9 cellular contexts compared by ENCODE assay signal in the genomic region with DNA sequence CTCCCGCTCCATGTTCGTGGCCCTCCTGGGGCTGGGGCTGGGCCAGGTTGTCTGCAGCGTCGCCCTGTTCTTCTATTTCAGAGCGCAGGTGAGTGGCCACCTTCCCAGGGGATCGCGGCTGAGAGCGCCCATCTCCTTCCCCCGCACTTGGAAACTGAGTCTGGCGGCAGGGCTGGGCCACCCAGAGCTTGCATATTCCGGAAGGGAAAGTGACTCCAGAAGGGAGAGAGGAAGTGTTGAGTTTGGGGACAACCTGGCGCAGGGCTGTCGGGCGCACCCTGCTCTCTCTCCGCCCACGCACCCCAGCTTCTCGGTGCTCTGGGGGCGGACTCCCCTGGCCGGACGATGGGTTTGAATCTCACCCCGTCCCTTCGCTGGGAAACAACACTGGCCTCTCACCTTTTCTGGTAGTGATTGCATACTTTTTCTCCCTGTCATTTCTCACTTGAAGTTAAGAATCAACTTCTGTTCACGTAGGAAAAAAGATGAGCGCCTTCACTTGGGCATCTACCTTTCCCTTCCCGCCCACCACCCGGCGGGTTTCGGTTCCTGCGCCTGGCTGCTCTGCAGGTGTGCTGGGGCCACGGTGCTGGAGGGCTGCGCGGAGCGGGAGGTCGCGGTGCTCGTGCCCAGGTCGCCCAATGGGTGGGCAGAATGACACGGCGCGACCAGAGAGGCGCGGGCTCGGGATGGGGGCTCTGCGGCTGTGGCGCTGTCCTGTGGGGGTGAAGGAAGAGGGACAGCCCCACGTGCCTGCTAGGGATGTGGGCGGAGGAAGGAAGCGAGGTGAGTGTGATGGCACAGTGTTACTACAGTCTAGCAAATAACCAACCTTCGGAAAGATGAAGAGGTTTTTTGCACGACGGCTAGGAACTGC. TPM values are rescaled to one million over a fixed set of nuclear protein-coding genes. Genes with fewer than 3 reads are reported as not detected.
DNase-seq lines count a peak whose midpoint lies in the region; ATAC-seq and TF ChIP-seq lines count a peak whose summit lies in the region.
"Had no signal": no experiment of that assay in that cellular context is flagged by ENCODE, and none has a peak within 500 bp of the region (broad histone marks: within the 10 kb centered on the region; RNA-seq: fewer than 3 reads in every experiment).

No MANE protein-coding gene starts in this region.

- no peak for TF ChIP-seq RAD21 in neural cell (conservative IDR thresholded peaks at IDR 0.05)

- TF ChIP-seq EP300 in neural cell (conservative IDR thresholded peaks at IDR 0.05; ENCODE audit: poor library complexity, severe bottlenecking): no peak

- no peak overlapping the region for H2AFZ ChIP-seq in neural cell (ENCODE audit: low read depth, low read length)

- H3K9ac ChIP-seq in neural cell (ENCODE audit: low read length): no peak overlapping the region

- POLR2A ChIA-PET in HEK293 (lab: Yijun Ruan, JAX): no interaction called here

- H3K4me3 ChIP-seq in HEK293 (ENCODE audit: low read depth, low read length) (peak overlapping the region; percentile 38), choroid plexus epithelial cell (ENCODE audit: low read depth, low read length) (peak overlapping the region; percentile 70), neural cell (ENCODE audit: low read length) (peak overlapping the region; percentile 54), urinary bladder (ENCODE audit: low read depth, low read length) (peak overlapping the region; percentile 40)

- no peaks in the 10 kb centered on the region for H3K79me2 ChIP-seq in neural cell (replicated peaks; ENCODE audit: insufficient read depth, low read length)

- TF ChIP-seq CTCF in HEK293 (tag by site-specific recombination; IDR thresholded peaks at IDR 0.05) (no peak), choroid plexus epithelial cell (conservative IDR thresholded peaks at IDR 0.05; ENCODE audit: low read depth, low read length) (no peak), neural cell (IDR thresholded peaks at IDR 0.05; ENCODE audit: poor library complexity, severe bottlenecking) (no peak)

- no peak overlapping the region for H3K27ac ChIP-seq in HEK293 (ENCODE audit: extremely low read depth, low read depth, low read length)
- H3K27ac ChIP-seq in neural cell (ENCODE audit: low read length): no peak overlapping the region
- no peak overlapping the region for H3K27ac ChIP-seq in urinary bladder (ENCODE audit: low read depth)

- no peaks in the 10 kb centered on the region for H3K4me1 ChIP-seq in HEK293 (ENCODE audit: control insufficient read depth, insufficient read depth, low read length)
- no peaks in the 10 kb centered on the region for H3K4me1 ChIP-seq in urinary bladder (ENCODE audit: insufficient read depth)

- no peaks in the 10 kb centered on the region for H3F3A ChIP-seq in neural cell (ENCODE audit: insufficient read depth, low read length, poor library complexity, severe bottlenecking)

- H3K36me3 ChIP-seq in HEK293 (ENCODE audit: control insufficient read depth in 2 of 2, insufficient read depth in 1 of 2, low read length in 2 of 2): no peaks in the 10 kb centered on the region
- H3K36me3 ChIP-seq in neural cell (ENCODE audit: insufficient read depth, low read length): no peaks in the 10 kb centered on the region
- H3K36me3 ChIP-seq in urinary bladder (ENCODE audit: insufficient read depth): no peaks in the 10 kb centered on the region

- no peaks in the 10 kb centered on the region for H3K9me2 ChIP-seq in neural cell (ENCODE audit: insufficient read depth, low read length)

- CTCF ChIA-PET in HEK293 (lab: Yijun Ruan, JAX): no interaction called here

- no peaks in the 10 kb centered on the region for H4K20me1 ChIP-seq in neural cell (ENCODE audit: insufficient read depth)

- WGBS in urinary bladder: 3% methylated on average over 51 of the region's 51 CpGs

- H3K9me3 ChIP-seq in HEK293 (ENCODE audit: control insufficient read depth, insufficient read depth, low read depth, low read length): no peaks in the 10 kb centered on the region
- H3K9me3 ChIP-seq in neural cell (ENCODE audit: low read length): no peaks in the 10 kb centered on the region

- H3K27me3 ChIP-seq in neural cell (ENCODE audit: insufficient read depth, low read depth, low read length): peaks cover 31% of the 10 kb centered on the region

- peak; percentile 59 for ATAC-seq in GM18502 (IDR thresholded peaks at IDR 0.05; ENCODE audit: poor library complexity, unreplicated experiment)

- DNase-seq in T-helper 9 cell (peak; percentile 3), choroid plexus epithelial cell (ENCODE audit: low read depth) (peak; percentile 30), HCEC 1CT (no peak), HuH-7.5 (ENCODE audit: low spot score) (no peak)

- H3K4me2 ChIP-seq in neural cell (ENCODE audit: low read length): no peak overlapping the region

TF ChIP-seq in HEK293, 187 proteins besides CTCF, POLR2A, EP300 and RAD21 (continues in another document):
- TF ChIP-seq GLIS2 (tag by site-specific recombination; IDR thresholded peaks at IDR 0.05) (no peak), ZNF776 (tag by site-specific recombination; IDR thresholded peaks at IDR 0.05; ENCODE audit: borderline replicate concordance) (no peak), ZNF146 (tag by site-specific recombination; IDR thresholded peaks at IDR 0.05) (no peak), ZNF202 (tag by site-specific recombination; IDR thresholded peaks at IDR 0.05; ENCODE audit: borderline replicate concordance) (no peak), ZNF621 (tag by site-specific recombination; IDR thresholded peaks at IDR 0.05) (no peak), ZNF114 (tag by site-specific recombination; IDR thresholded peaks at IDR 0.05) (no peak), SP7 (tag by site-specific recombination; IDR thresholded peaks at IDR 0.05) (no peak), ZSCAN16 (tag by site-specific recombination; IDR thresholded peaks at IDR 0.05) (no peak)
- TF ChIP-seq, protein P1, sequence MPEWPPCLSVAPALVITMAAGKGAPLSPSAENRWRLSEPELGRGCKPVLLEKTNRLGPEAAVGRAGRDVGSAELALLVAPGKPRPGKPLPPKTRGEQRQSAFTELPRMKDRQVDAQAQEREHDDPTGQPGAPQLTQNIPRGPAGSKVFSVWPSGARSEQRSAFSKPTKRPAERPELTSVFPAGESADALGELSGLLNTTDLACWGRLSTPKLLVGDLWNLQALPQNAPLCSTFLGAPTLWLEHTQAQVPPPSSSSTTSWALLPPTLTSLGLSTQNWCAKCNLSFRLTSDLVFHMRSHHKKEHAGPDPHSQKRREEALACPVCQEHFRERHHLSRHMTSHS (tag by site-specific recombination; IDR thresholded peaks at IDR 0.05): no peak
- TF ChIP-seq, protein P2, sequence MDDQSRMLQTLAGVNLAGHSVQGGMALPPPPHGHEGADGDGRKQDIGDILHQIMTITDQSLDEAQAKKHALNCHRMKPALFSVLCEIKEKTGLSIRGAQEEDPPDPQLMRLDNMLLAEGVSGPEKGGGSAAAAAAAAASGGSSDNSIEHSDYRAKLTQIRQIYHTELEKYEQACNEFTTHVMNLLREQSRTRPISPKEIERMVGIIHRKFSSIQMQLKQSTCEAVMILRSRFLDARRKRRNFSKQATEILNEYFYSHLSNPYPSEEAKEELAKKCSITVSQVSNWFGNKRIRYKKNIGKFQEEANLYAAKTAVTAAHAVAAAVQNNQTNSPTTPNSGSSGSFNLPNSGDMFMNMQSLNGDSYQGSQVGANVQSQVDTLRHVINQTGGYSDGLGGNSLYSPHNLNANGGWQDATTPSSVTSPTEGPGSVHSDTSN (CRISPR knock-in tag; IDR thresholded peaks at IDR 0.05): no peak

TF ChIP-seq in neural cell, 6 proteins besides CTCF, POLR2A, EP300 and RAD21:
- TF ChIP-seq TAF1 (IDR thresholded peaks at IDR 0.05; ENCODE audit: low read depth) (no peak), MXI1 (conservative IDR thresholded peaks at IDR 0.05; ENCODE audit: poor library complexity, severe bottlenecking) (no peak), EZH2 (IDR thresholded peaks at IDR 0.05; ENCODE audit: borderline replicate concordance, insufficient read depth, low read length, poor library complexity, severe bottlenecking) (no peak), POLR2AphosphoS5 (IDR thresholded peaks at IDR 0.05) (no peak), SMC3 (conservative IDR thresholded peaks at IDR 0.05; ENCODE audit: poor library complexity) (no peak)
- TF ChIP-seq, protein P3, sequence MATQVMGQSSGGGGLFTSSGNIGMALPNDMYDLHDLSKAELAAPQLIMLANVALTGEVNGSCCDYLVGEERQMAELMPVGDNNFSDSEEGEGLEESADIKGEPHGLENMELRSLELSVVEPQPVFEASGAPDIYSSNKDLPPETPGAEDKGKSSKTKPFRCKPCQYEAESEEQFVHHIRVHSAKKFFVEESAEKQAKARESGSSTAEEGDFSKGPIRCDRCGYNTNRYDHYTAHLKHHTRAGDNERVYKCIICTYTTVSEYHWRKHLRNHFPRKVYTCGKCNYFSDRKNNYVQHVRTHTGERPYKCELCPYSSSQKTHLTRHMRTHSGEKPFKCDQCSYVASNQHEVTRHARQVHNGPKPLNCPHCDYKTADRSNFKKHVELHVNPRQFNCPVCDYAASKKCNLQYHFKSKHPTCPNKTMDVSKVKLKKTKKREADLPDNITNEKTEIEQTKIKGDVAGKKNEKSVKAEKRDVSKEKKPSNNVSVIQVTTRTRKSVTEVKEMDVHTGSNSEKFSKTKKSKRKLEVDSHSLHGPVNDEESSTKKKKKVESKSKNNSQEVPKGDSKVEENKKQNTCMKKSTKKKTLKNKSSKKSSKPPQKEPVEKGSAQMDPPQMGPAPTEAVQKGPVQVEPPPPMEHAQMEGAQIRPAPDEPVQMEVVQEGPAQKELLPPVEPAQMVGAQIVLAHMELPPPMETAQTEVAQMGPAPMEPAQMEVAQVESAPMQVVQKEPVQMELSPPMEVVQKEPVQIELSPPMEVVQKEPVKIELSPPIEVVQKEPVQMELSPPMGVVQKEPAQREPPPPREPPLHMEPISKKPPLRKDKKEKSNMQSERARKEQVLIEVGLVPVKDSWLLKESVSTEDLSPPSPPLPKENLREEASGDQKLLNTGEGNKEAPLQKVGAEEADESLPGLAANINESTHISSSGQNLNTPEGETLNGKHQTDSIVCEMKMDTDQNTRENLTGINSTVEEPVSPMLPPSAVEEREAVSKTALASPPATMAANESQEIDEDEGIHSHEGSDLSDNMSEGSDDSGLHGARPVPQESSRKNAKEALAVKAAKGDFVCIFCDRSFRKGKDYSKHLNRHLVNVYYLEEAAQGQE (IDR thresholded peaks at IDR 0.05; ENCODE audit: borderline replicate concordance): no peak

RNA-seq across cellular contexts. Expression of a gene that starts 0.7 kb away (rescaled TPM):
- not detected in 2 replicates for polyA plus RNA-seq in neural cell
- not detected in 2 replicates for polyA minus RNA-seq in neural cell
- 0.26 TPM for total RNA-seq in urinary bladder
- polyA plus RNA-seq in urinary bladder: 0.47 TPM
- total RNA-seq: subcutaneous adipose tissue had no signal

Comparison
In these comparisons a context has a peak if more than half of its experiments do, and no peak if none do; other contexts are left out.
1. DNase-seq: peak in T-helper 9 cell (single experiment) and choroid plexus epithelial cell (single experiment); none in HCEC 1CT (single experiment) and HuH-7.5 (single experiment).
2. Peak in every context shown above with its lines, with median percentiles within 50 percentile points of each other: H3K4me3 ChIP-seq.